Comparison of ENCODE assay signal across 7 cellular contexts in genomic region chr4:96845798-96846197, GRCh38.
"Had no signal": no experiment of that assay in that cellular context is flagged by ENCODE, and none has a peak within 500 bp of the region (broad histone marks: within the 10 kb centered on the region; RNA-seq: fewer than 3 reads in every experiment).

No MANE protein-coding gene starts in this region.

- H3K27ac ChIP-seq: HL-60 had no signal

- H3K4me3 ChIP-seq: K562 had no signal

- FAIRE-seq: HepG2, HTR-8/SVneo, K562 had no signal

- ATAC-seq: HepG2, K562 had no signal

- DNase-seq: IMR-90, KBM-7, KG1 had no signal
